ENCODE assay signal across 1 cellular context in genomic region chr11:57751676-57752253, GRCh38.
TF ChIP-seq lines count a peak whose summit lies in the region.

BTBD18 (minus strand) TSS chr11:57751819; CDS start chr11:57751188, 631 bp downstream.

TF ChIP-seq in HCT116, 20 proteins besides CTCF, POLR2A, EP300 and RAD21 (continued from another document):
- TF ChIP-seq EZH2phosphoT487 (IDR thresholded peaks at IDR 0.05; ENCODE audit: borderline replicate concordance), result no peak
